ENCODE assay signal across 9 cellular contexts in the genomic region with DNA sequence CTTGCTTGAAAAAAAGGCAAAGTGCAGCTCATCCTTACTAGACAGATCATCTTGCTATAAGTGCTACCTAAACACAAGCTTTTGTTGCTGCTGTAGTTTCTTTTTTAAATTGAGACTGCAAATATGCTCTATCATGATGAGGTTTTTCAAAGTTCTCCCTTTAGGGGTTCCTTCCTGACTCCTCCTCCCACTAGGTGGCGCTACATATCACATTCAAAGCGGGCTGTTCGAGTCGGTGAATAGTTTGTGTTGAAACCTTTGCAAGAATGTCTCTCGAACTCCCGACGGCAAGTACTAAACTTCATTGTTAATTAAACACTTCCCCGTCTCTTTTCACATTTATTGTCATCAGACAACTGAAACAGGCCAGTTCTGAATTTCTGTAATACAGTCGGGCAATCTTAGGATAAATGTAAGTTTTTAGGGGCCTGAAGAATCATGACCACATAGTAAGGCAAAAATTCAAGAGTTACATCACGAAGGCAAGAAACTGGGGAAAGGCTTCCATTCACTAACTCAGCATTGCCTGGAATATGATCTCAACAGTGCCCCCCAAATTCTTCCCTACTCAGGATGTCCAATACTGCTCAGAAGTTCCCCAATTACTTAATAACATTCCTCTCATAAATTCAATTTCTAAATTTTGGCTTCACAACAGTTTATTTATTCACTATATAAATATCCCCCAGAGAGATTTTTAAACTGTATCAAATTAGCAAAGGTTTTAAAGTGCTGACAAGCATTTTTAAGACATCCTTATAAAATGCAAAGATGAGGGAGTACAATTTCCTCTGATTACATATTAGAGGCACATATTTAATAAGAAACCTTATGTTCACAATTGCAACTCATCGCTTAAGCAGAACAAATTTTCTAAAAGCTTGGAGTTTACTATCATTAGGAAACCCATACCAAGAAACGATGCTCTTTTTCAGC. TPM values are rescaled to one million over a fixed set of nuclear protein-coding genes. Genes with fewer than 3 reads are reported as not detected.
A peak's percentile ranks its signal among the peaks of the same experiment; 100 is the strongest.
DNase-seq lines count a peak whose midpoint lies in the region; ATAC-seq and TF ChIP-seq lines count a peak whose summit lies in the region.
"Had no signal": no experiment of that assay in that cellular context is flagged by ENCODE, and none has a peak within 500 bp of the region (broad histone marks: within the 10 kb centered on the region; RNA-seq: fewer than 3 reads in every experiment).

No MANE protein-coding gene starts in this region.

- TF ChIP-seq CTCF in CD8-positive, alpha-beta T cell (IDR thresholded peaks at IDR 0.05), result peak; percentile 92
- TF ChIP-seq CTCF in HCT116 (IDR thresholded peaks at IDR 0.05 in 2 of 3, conservative IDR thresholded peaks at IDR 0.05 in 1 of 3; ENCODE audit: borderline replicate concordance in 1 of 3, insufficient read depth in 1 of 3, low read depth in 2 of 3, low read length in 2 of 3) (peak; percentile 63 to 96 (median 89); a peak in 5 of 6 replicates), mesothelial cell of epicardium (IDR thresholded peaks at IDR 0.05; ENCODE audit: unreplicated experiment) (peak; percentile 88)

- H3K9ac ChIP-seq in HCT116 (ENCODE audit: low read length), result no peak overlapping the region

- H3K9me3 Mint-ChIP-seq in CD8-positive, alpha-beta T cell, result no peaks in the 10 kb centered on the region
- no peaks in the 10 kb centered on the region for H3K9me3 Mint-ChIP-seq in activated CD8-positive, alpha-beta T cell treated with anti-CD3 and anti-CD28 coated beads, Interleukin-2, amount 10 ng/mL, durations not matched to agents 7 days and 5 days (ENCODE audit: insufficient read depth)
- H3K9me3 Mint-ChIP-seq in mesothelial cell of epicardium, result no peaks in the 10 kb centered on the region
- H3K9me3 Mint-ChIP-seq: T-helper 1 cell treated with Interleukin-12 subunit alpha and Interleukin-12 subunit beta and Interleukin-4 antibody, amounts not matched to agents 30 μg/mL and 1 μg/mL, for 36 hours had no signal

- no TSS peak for BruUV-seq in HCT116 (replicated peaks; lab: Mats Ljungman, UMichigan)

- no peak overlapping the region for H3K4me3 ChIP-seq in CD8-positive, alpha-beta T cell (ENCODE audit: low read depth, low read length)
- H3K4me3 ChIP-seq in HCT116 (replicated peaks in 1 of 2; ENCODE audit: low read depth in 1 of 2, low read length in 2 of 2), result no peak overlapping the region
- H3K4me3 ChIP-seq in effector memory CD4-positive, alpha-beta T cell (ENCODE audit: insufficient read depth, low read depth, low read length, poor library complexity, severe bottlenecking), result no peak overlapping the region

- peak overlapping the region; percentile 77 for H2AFZ ChIP-seq in HCT116 (ENCODE audit: low read depth, low read length, poor library complexity, severe bottlenecking)

- H3K36me3 Mint-ChIP-seq in CD8-positive, alpha-beta T cell, result no peaks in the 10 kb centered on the region
- no peaks in the 10 kb centered on the region for H3K36me3 Mint-ChIP-seq in activated CD8-positive, alpha-beta T cell treated with anti-CD3 and anti-CD28 coated beads, Interleukin-2, amount 10 ng/mL, durations not matched to agents 7 days and 5 days (ENCODE audit: low read depth)
- H3K36me3 Mint-ChIP-seq in mesothelial cell of epicardium, result no peaks in the 10 kb centered on the region

- no peaks in the 10 kb centered on the region for H3K9me3 ChIP-seq in CD8-positive, alpha-beta T cell (ENCODE audit: low read length)
- H3K9me3 ChIP-seq in HCT116 (ENCODE audit: control insufficient read depth in 1 of 2, insufficient read depth in 1 of 2, low read depth in 1 of 2, low read length in 2 of 2), result no peaks in the 10 kb centered on the region
- H3K9me3 ChIP-seq in effector memory CD4-positive, alpha-beta T cell (ENCODE audit: control insufficient read depth, low read length), result no peaks in the 10 kb centered on the region

- no peaks in the 10 kb centered on the region for H3K9me2 ChIP-seq in HCT116 (ENCODE audit: insufficient read depth)

- H3K79me2 ChIP-seq in HCT116 (ENCODE audit: insufficient read depth, low read length), result no peaks in the 10 kb centered on the region

- CTCF ChIA-PET in CD8-positive, alpha-beta T cell (lab: Charles Lee), result interaction anchor here (0.6 to 7.0 kb wide), 28 partner anchors 9 to 1927 kb away, joined by 3 to 105 read pairs (median 3); partner anchors contain the start of gene HS3ST3B1
- CTCF ChIA-PET in HCT116 (lab: Charles Lee), result interaction anchor here (0.8 to 1.5 kb wide), 4 partner anchors 13 to 1561 kb away, joined by 3 to 5 read pairs (median 4); partner anchors contain the start of gene HS3ST3B1
- CTCF ChIA-PET in activated CD8-positive, alpha-beta T cell treated with anti-CD3 and anti-CD28 coated beads, Interleukin-2, amount 10 ng/mL, durations not matched to agents 7 days and 5 days (lab: Charles Lee), result interaction anchor here (0.5 to 5.9 kb wide), 11 partner anchors 13 to 1331 kb away, joined by 3 to 62 read pairs (median 3); partner anchors contain the start of gene HS3ST3B1

- H3K27me3 Mint-ChIP-seq in CD8-positive, alpha-beta T cell (ENCODE audit: low read depth), result peaks cover 25% of the 10 kb centered on the region
- peaks cover 29% of the 10 kb centered on the region for H3K27me3 Mint-ChIP-seq in activated CD8-positive, alpha-beta T cell treated with anti-CD3 and anti-CD28 coated beads, Interleukin-2, amount 10 ng/mL, durations not matched to agents 7 days and 5 days (ENCODE audit: low read depth)
- H3K27me3 Mint-ChIP-seq in mesothelial cell of epicardium (ENCODE audit: low read depth), result peaks cover 20% of the 10 kb centered on the region

- H3K4me3 Mint-ChIP-seq in CD8-positive, alpha-beta T cell, result no peak overlapping the region
- no peak overlapping the region for H3K4me3 Mint-ChIP-seq in activated CD8-positive, alpha-beta T cell treated with anti-CD3 and anti-CD28 coated beads, Interleukin-2, amount 10 ng/mL, durations not matched to agents 7 days and 5 days
- H3K4me3 Mint-ChIP-seq in mesothelial cell of epicardium, result no peak overlapping the region
- H3K4me3 Mint-ChIP-seq: T-helper 1 cell treated with Interleukin-12 subunit alpha and Interleukin-12 subunit beta and Interleukin-4 antibody, amounts not matched to agents 30 μg/mL and 1 μg/mL, for 36 hours had no signal

- H3K36me3 ChIP-seq in CD8-positive, alpha-beta T cell (ENCODE audit: insufficient read depth, low read length), result no peaks in the 10 kb centered on the region
- no peaks in the 10 kb centered on the region for H3K36me3 ChIP-seq in HCT116 (ENCODE audit: control insufficient read depth in 1 of 2, insufficient read depth in 2 of 2, low read length in 2 of 2)
- H3K36me3 ChIP-seq in effector memory CD4-positive, alpha-beta T cell (ENCODE audit: control insufficient read depth, insufficient read depth, low read length), result no peaks in the 10 kb centered on the region

- peak; percentile 56 for ATAC-seq in CD8-positive, alpha-beta T cell
- ATAC-seq in HCT116, result peak; percentile 88
- peak; percentile 76 for ATAC-seq in activated CD8-positive, alpha-beta T cell treated with anti-CD3 and anti-CD28 coated beads, Interleukin-2, amount 10 ng/mL, durations not matched to agents 7 days and 5 days
- ATAC-seq in GM18519 (IDR thresholded peaks at IDR 0.05; ENCODE audit: low FRiP score, unreplicated experiment), result no peak

- H3K4me1 Mint-ChIP-seq in CD8-positive, alpha-beta T cell (ENCODE audit: low read depth), result peaks cover 6% of the 10 kb centered on the region
- peaks cover 2% of the 10 kb centered on the region for H3K4me1 Mint-ChIP-seq in activated CD8-positive, alpha-beta T cell treated with anti-CD3 and anti-CD28 coated beads, Interleukin-2, amount 10 ng/mL, durations not matched to agents 7 days and 5 days (ENCODE audit: low read depth)
- H3K4me1 Mint-ChIP-seq in mesothelial cell of epicardium, result peaks cover 85% of the 10 kb centered on the region

- peak; percentile 69 for TF ChIP-seq RAD21 in HCT116 (IDR thresholded peaks at IDR 0.05; ENCODE audit: low read depth)

- H3K27ac Mint-ChIP-seq in CD8-positive, alpha-beta T cell, result no peak overlapping the region
- no peak overlapping the region for H3K27ac Mint-ChIP-seq in activated CD8-positive, alpha-beta T cell treated with anti-CD3 and anti-CD28 coated beads, Interleukin-2, amount 10 ng/mL, durations not matched to agents 7 days and 5 days
- no peak overlapping the region for H3K27ac Mint-ChIP-seq in mesothelial cell of epicardium
- H3K27ac Mint-ChIP-seq: T-helper 1 cell treated with Interleukin-12 subunit alpha and Interleukin-12 subunit beta and Interleukin-4 antibody, amounts not matched to agents 30 μg/mL and 1 μg/mL, for 36 hours had no signal

- H3K4me2 ChIP-seq in HCT116 (ENCODE audit: low read length), result peak overlapping the region; percentile 32

- POLR2A ChIA-PET in CD8-positive, alpha-beta T cell (lab: Charles Lee), result no interaction called here
- POLR2A ChIA-PET in HCT116 (lab: Charles Lee), result no interaction called here
- POLR2A ChIA-PET in activated CD8-positive, alpha-beta T cell treated with anti-CD3 and anti-CD28 coated beads, Interleukin-2, amount 10 ng/mL, durations not matched to agents 7 days and 5 days (lab: Charles Lee), result no interaction called here

- H3K27ac ChIP-seq in CD8-positive, alpha-beta T cell (ENCODE audit: low read depth, low read length), result no peak overlapping the region
- H3K27ac ChIP-seq in HCT116 (ENCODE audit: low read depth, low read length), result no peak overlapping the region
- no peak overlapping the region for H3K27ac ChIP-seq in effector memory CD4-positive, alpha-beta T cell (ENCODE audit: insufficient read depth, low read length, poor library complexity, severe bottlenecking)

- RAD21 ChIA-PET in HCT116 (lab: Charles Lee; ENCODE audit: low non-redundant PET in 1 of 2, low total read pairs in 2 of 2, uncharacterized antibody in 2 of 2, unreplicated experiment in 2 of 2), result interaction anchor here in 1 of 2 experiments (0.8 kb wide), 1 partner anchor 706 kb away, joined by 3 read pairs; the partner anchor contains the start of gene HS3ST3B1

- DNase-seq in CD8-positive, alpha-beta T cell, result peak; percentile 59 to 91 (median 80)
- peak; percentile 65 for DNase-seq in HCT116 (ENCODE audit: low read depth, low spot score)
- peak; percentile 86 for DNase-seq in NCI-H82 (lab: John Stamatoyannopoulos, UW)
- DNase-seq in activated CD8-positive, alpha-beta T cell treated with anti-CD3 and anti-CD28 coated beads, Interleukin-2, amount 10 ng/mL, durations not matched to agents 7 days and 5 days, result peak; percentile 87
- peak; percentile 52 to 69 (median 58) for DNase-seq in effector memory CD4-positive, alpha-beta T cell
- DNase-seq in mesothelial cell of epicardium (ENCODE audit: low spot score in 2 of 2, unreplicated experiment in 2 of 2), result peak; percentile 67 to 89
- DNase-seq in stimulated activated CD8-positive, alpha-beta memory T cell treated with anti-CD3 and anti-CD28 coated beads, Interleukin-4, amount 100 ng/mL, for 1 hour (ENCODE audit: low read depth in 2 of 2, low spot score in 1 of 2), result peak; percentile 72 to 80

- no peaks in the 10 kb centered on the region for H4K20me1 ChIP-seq in HCT116 (ENCODE audit: insufficient read depth)

- H3K4me1 ChIP-seq in CD8-positive, alpha-beta T cell (ENCODE audit: insufficient read depth, low read length), result no peaks in the 10 kb centered on the region
- 0 out of 4 replicates have a peak, but pooled peaks cover 0 to 2% of the 10 kb centered on the region in 2 experiments for H3K4me1 ChIP-seq in HCT116 (ENCODE audit: control insufficient read depth in 1 of 2, insufficient read depth in 2 of 2, low read length in 2 of 2)
- no peaks in the 10 kb centered on the region for H3K4me1 ChIP-seq in effector memory CD4-positive, alpha-beta T cell (ENCODE audit: control insufficient read depth, insufficient read depth, low read length, poor library complexity, severe bottlenecking)

- TF ChIP-seq POLR2A in HCT116 (IDR thresholded peaks at IDR 0.05; ENCODE audit: borderline replicate concordance, extremely low read depth, insufficient read depth, insufficient read length), result no peak

- H3K27me3 ChIP-seq in CD8-positive, alpha-beta T cell (ENCODE audit: insufficient read depth, low read length), result peaks cover 4% of the 10 kb centered on the region
- H3K27me3 ChIP-seq in HCT116 (ENCODE audit: insufficient read depth, low read length), result no peaks in the 10 kb centered on the region
- peaks cover under 1% of the 10 kb centered on the region for H3K27me3 ChIP-seq in effector memory CD4-positive, alpha-beta T cell (replicated peaks; ENCODE audit: control insufficient read depth, insufficient read depth, low read length, poor library complexity, severe bottlenecking)

- intact Hi-C loops in CD8-positive, alpha-beta T cell (cut with DNase I, micrococcal nuclease), result loop anchor here (1.0 to 10.0 kb wide), 6 partner anchors 617 to 1577 kb away; no protein-coding TSS in a partner anchor
- intact Hi-C loops in HCT116 (cut with micrococcal nuclease), result loop anchor here (5.0 to 10.0 kb wide), 3 partner anchors 258 to 1580 kb away; partner anchors contain the start of gene COX10

RNA-seq across cellular contexts. Expression of gene HS3ST3A1, which starts 6.7 kb away (rescaled TPM):
- not detected for total RNA-seq in CD8-positive, alpha-beta T cell
- total RNA-seq in HCT116 (2021; ENCODE audit: unreplicated experiment), result not detected
- polyA plus RNA-seq in HCT116 (2012), result 0.16 and 0.33 TPM in 2 replicates
- total RNA-seq in activated CD8-positive, alpha-beta T cell treated with anti-CD3 and anti-CD28 coated beads, Interleukin-2, amount 10 ng/mL, durations not matched to agents 7 days and 5 days, result not detected
- 8.8 to 10.2 TPM (median 10.2 TPM) in 3 replicates for total RNA-seq in mesothelial cell of epicardium
